26 cellular contexts compared by ENCODE assay signal in genomic region chr9:107008447-107008846, GRCh38.
"Had no signal": no experiment of that assay in that cellular context is flagged by ENCODE, and none has a peak within 500 bp of the region (broad histone marks: within the 10 kb centered on the region; RNA-seq: fewer than 3 reads in every experiment).

No MANE protein-coding gene starts in this region.

- H3K4me1 ChIP-seq: esophagus squamous epithelium, lower lobe of right lung, psoas muscle, sigmoid colon, tibial nerve, upper lobe of right lung, uterus had no signal

- H3K36me3 ChIP-seq: uterus had no signal

- DNase-seq: dermis blood vessel endothelial cell; effector memory CD8-positive, alpha-beta T cell; erythroblast; esophagus squamous epithelium; foreskin melanocyte; hypothalamus; immature natural killer cell; islet precursor cell; kidney glomerular epithelial cell; left ventricle myocardium superior; lower lobe of right lung; naive B cell; nucleus accumbens; psoas muscle; right cardiac atrium; sigmoid colon; stimulated activated CD4-positive, alpha-beta T cell treated with anti-CD3 and anti-CD28 coated beads, Interleukin-2, amount 100 ng/mL, for 24 hours; stimulated activated CD4-positive, alpha-beta T cell treated with anti-CD3 and anti-CD28 coated beads, Interleukin-4, amount 100 ng/mL, for 4 hours; upper lobe of right lung; uterus had no signal

- H3K4me3 Mint-ChIP-seq: effector memory CD8-positive, alpha-beta T cell; immature natural killer cell; naive B cell; natural killer cell treated with Interleukin-12 subunit alpha and Interleukin-12 subunit beta and Interleukin-15 and Interleukin-18, amount 100 ng/mL, for 72 hours; stimulated activated memory B cell treated with anti-CD40 and anti-IgM and Interleukin-4, amounts not matched to agents 10 μg/mL and 1 μg/mL and 100 μg/mL, for 72 hours; stimulated activated naive CD8-positive, alpha-beta T cell treated with anti-CD3 and anti-CD28 coated beads, Interleukin-15, Interleukin-2, amounts not matched to agents 100 ng/mL and 50 ng/mL, for 24 hours had no signal

- H3K27me3 Mint-ChIP-seq: effector memory CD8-positive, alpha-beta T cell; stimulated activated memory B cell treated with anti-CD40 and anti-IgM and Interleukin-4, amounts not matched to agents 10 μg/mL and 1 μg/mL and 100 μg/mL, for 72 hours had no signal

- H3K4me3 ChIP-seq: coronary artery, esophagus squamous epithelium, lower lobe of right lung, psoas muscle, sigmoid colon, thoracic aorta, tibial nerve, upper lobe of right lung, uterus had no signal

- H3K27me3 ChIP-seq: esophagus squamous epithelium, sigmoid colon, tibial nerve, upper lobe of right lung, uterus had no signal

- H3K27ac Mint-ChIP-seq: effector memory CD8-positive, alpha-beta T cell; immature natural killer cell; natural killer cell treated with Interleukin-12 subunit alpha and Interleukin-12 subunit beta and Interleukin-15 and Interleukin-18, amount 100 ng/mL, for 72 hours; stimulated activated memory B cell treated with anti-CD40 and anti-IgM and Interleukin-4, amounts not matched to agents 10 μg/mL and 1 μg/mL and 100 μg/mL, for 72 hours; stimulated activated naive CD8-positive, alpha-beta T cell treated with anti-CD3 and anti-CD28 coated beads, Interleukin-15, Interleukin-2, amounts not matched to agents 100 ng/mL and 50 ng/mL, for 24 hours had no signal

- H3K4me1 Mint-ChIP-seq: immature natural killer cell; stimulated activated memory B cell treated with anti-CD40 and anti-IgM and Interleukin-4, amounts not matched to agents 10 μg/mL and 1 μg/mL and 100 μg/mL, for 72 hours had no signal

- ATAC-seq: effector memory CD8-positive, alpha-beta T cell; left ventricle myocardium superior; lower lobe of right lung; natural killer cell treated with Interleukin-12 subunit alpha and Interleukin-12 subunit beta and Interleukin-15 and Interleukin-18, amount 100 ng/mL, for 72 hours; psoas muscle; right cardiac atrium; stimulated activated memory B cell treated with anti-CD40 and anti-IgM and Interleukin-4, amounts not matched to agents 10 μg/mL and 1 μg/mL and 100 μg/mL, for 72 hours; upper lobe of right lung had no signal

- H3K9me3 Mint-ChIP-seq: natural killer cell treated with Interleukin-12 subunit alpha and Interleukin-12 subunit beta and Interleukin-15 and Interleukin-18, amount 100 ng/mL, for 72 hours; stimulated activated naive CD8-positive, alpha-beta T cell treated with anti-CD3 and anti-CD28 coated beads, Interleukin-15, Interleukin-2, amounts not matched to agents 100 ng/mL and 50 ng/mL, for 24 hours had no signal

- H3K27ac ChIP-seq: coronary artery, esophagus squamous epithelium, lower lobe of right lung, psoas muscle, sigmoid colon, thoracic aorta, tibial nerve, upper lobe of right lung, uterus had no signal

- H3K9me3 ChIP-seq: esophagus squamous epithelium, lower lobe of right lung, psoas muscle, sigmoid colon, thoracic aorta, upper lobe of right lung, uterus had no signal

- H3K36me3 Mint-ChIP-seq: immature natural killer cell; naive B cell; natural killer cell treated with Interleukin-12 subunit alpha and Interleukin-12 subunit beta and Interleukin-15 and Interleukin-18, amount 100 ng/mL, for 72 hours; stimulated activated memory B cell treated with anti-CD40 and anti-IgM and Interleukin-4, amounts not matched to agents 10 μg/mL and 1 μg/mL and 100 μg/mL, for 72 hours had no signal
